Comparison of ENCODE assay signal across 8 cellular contexts in the genomic region with DNA sequence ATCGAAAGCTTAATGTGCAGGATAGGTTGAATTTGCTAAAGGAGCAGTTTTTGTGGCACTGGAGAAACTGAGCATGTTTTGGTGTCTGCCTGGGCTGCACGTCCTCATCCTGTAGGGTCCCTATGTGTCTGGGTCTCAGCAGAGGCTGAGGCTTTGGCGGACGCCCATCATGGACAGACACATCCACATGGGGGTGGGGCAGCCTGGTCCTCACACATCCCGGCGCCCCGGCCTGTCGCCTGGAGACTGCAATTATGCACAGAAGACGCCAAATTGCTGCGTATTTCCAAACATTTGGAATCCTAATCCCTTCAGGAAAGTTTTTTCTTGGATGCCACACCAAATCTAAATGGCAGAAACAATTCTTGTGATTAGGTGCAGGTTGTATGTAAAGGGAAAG.
"Had no signal": no experiment of that assay in that cellular context is flagged by ENCODE, and none has a peak within 500 bp of the region (broad histone marks: within the 10 kb centered on the region; RNA-seq: fewer than 3 reads in every experiment).

No MANE protein-coding gene starts in this region.

- H3K9me3 ChIP-seq: neutrophil, pancreas, psoas muscle, right lobe of liver, transverse colon had no signal

- DNase-seq: foreskin melanocyte, hippocampal formation had no signal

- H3K27ac ChIP-seq: neutrophil, pancreas, psoas muscle, right lobe of liver, transverse colon had no signal

- H3K36me3 ChIP-seq: neutrophil, pancreas, right lobe of liver, transverse colon had no signal

- H3K4me3 ChIP-seq: pancreas, psoas muscle, right lobe of liver, skin epidermis, transverse colon had no signal

- H3K27me3 ChIP-seq: right lobe of liver, transverse colon had no signal

- H3K4me1 ChIP-seq: pancreas, psoas muscle, right lobe of liver had no signal
